In genomic region chr17:81307636-81308035, GRCh38 we compare ENCODE assay signal across 15 cellular contexts.
"Had no signal": no experiment of that assay in that cellular context is flagged by ENCODE, and none has a peak within 500 bp of the region (broad histone marks: within the 10 kb centered on the region; RNA-seq: fewer than 3 reads in every experiment).

No MANE protein-coding gene starts in this region.

- ATAC-seq: activated CD4-positive, alpha-beta T cell treated with anti-CD3 and anti-CD28 coated beads for 36 hours; activated CD8-positive, alpha-beta T cell treated with anti-CD3 and anti-CD28 coated beads, Interleukin-2, amount 10 ng/mL, durations not matched to agents 7 days and 5 days; effector memory CD8-positive, alpha-beta T cell; natural killer cell; T-cell had no signal

- H3K36me3 Mint-ChIP-seq: brain, natural killer cell, T-cell had no signal

- H3K4me3 ChIP-seq: lung, ovary, vagina had no signal

- H3K4me1 Mint-ChIP-seq: central memory CD8-positive, alpha-beta T cell had no signal

- H3K36me3 ChIP-seq: ovary, vagina had no signal

- H3K4me3 Mint-ChIP-seq: activated CD4-positive, alpha-beta T cell treated with anti-CD3 and anti-CD28 coated beads for 36 hours; activated CD8-positive, alpha-beta T cell treated with anti-CD3 and anti-CD28 coated beads, Interleukin-2, amount 10 ng/mL, durations not matched to agents 7 days and 5 days; brain; central memory CD8-positive, alpha-beta T cell; effector memory CD8-positive, alpha-beta T cell; natural killer cell; T-cell had no signal

- H3K27ac ChIP-seq: ovary, vagina, VCaP had no signal

- H3K9me3 Mint-ChIP-seq: central memory CD8-positive, alpha-beta T cell; effector memory CD8-positive, alpha-beta T cell; natural killer cell; T-cell had no signal

- H3K27me3 ChIP-seq: ovary, vagina had no signal

- DNase-seq: activated CD8-positive, alpha-beta memory T cell treated with anti-CD3 and anti-CD28 coated beads, Interleukin-2, amount 50 U/mL, for 48 hours; activated CD8-positive, alpha-beta T cell treated with anti-CD3 and anti-CD28 coated beads, Interleukin-2, amount 10 ng/mL, durations not matched to agents 7 days and 5 days; amygdala; effector memory CD8-positive, alpha-beta T cell; natural killer cell; ovary; stimulated activated CD4-positive, alpha-beta T cell treated with anti-CD3 and anti-CD28 coated beads, Interleukin-15, amount 100 ng/mL, for 24 hours; stimulated activated CD4-positive, alpha-beta T cell treated with anti-CD3 and anti-CD28 coated beads, Interleukin-4, amount 100 ng/mL, for 24 hours; T-cell had no signal

- H3K9me3 ChIP-seq: ovary, vagina had no signal

- H3K27ac Mint-ChIP-seq: activated CD4-positive, alpha-beta T cell treated with anti-CD3 and anti-CD28 coated beads for 36 hours; activated CD8-positive, alpha-beta T cell treated with anti-CD3 and anti-CD28 coated beads, Interleukin-2, amount 10 ng/mL, durations not matched to agents 7 days and 5 days; natural killer cell; T-cell had no signal
